1 cellular context compared by ENCODE assay signal in the genomic region with DNA sequence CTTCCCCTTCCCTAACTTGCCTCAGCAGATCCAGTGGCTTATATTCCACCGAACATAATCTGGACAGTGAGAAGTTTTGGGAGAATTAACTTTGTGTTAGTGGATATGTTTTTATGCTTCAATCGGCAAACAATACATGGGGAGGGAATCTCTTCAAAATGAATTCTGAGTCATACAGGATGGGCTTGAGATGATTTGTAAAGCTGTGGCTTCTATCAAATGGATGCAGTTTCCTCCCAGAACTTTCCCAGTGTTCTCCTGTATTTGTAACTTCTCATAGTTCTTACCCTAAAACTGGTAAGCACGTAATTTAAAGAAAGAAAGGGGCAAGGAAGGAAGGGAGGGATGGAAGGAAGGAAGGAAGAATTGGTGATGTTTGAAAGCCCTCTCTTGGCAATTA.
TF ChIP-seq lines count a peak whose summit lies in the region.

No MANE protein-coding gene starts in this region.

TF ChIP-seq in endothelial cell of umbilical vein, 7 proteins besides CTCF, POLR2A, EP300 and RAD21:
- TF ChIP-seq, protein P1, sequence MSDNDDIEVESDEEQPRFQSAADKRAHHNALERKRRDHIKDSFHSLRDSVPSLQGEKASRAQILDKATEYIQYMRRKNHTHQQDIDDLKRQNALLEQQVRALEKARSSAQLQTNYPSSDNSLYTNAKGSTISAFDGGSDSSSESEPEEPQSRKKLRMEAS (IDR thresholded peaks at IDR 0.05; ENCODE audit: insufficient read depth, insufficient read length) = no peak
- TF ChIP-seq GATA2 (IDR thresholded peaks at IDR 0.05; ENCODE audit: insufficient read depth, insufficient read length, low read depth, low read length) (no peak), POLR2AphosphoS5 (IDR thresholded peaks at IDR 0.05; ENCODE audit: insufficient read depth, low read depth, low read length) (no peak), FOS (IDR thresholded peaks at IDR 0.05; ENCODE audit: borderline replicate concordance, insufficient read depth, low read length) (peak; percentile 29), JUN (IDR thresholded peaks at IDR 0.05; ENCODE audit: borderline replicate concordance, insufficient read depth, insufficient read length, low read depth) (no peak), MYC (IDR thresholded peaks at IDR 0.05; ENCODE audit: low read depth, low read length) (no peak), EZH2 (IDR thresholded peaks at IDR 0.05; ENCODE audit: borderline replicate concordance, low read depth, low read length, severe bottlenecking) (no peak)
